Comparison of ENCODE assay signal across 1 cellular context in the genomic region with DNA sequence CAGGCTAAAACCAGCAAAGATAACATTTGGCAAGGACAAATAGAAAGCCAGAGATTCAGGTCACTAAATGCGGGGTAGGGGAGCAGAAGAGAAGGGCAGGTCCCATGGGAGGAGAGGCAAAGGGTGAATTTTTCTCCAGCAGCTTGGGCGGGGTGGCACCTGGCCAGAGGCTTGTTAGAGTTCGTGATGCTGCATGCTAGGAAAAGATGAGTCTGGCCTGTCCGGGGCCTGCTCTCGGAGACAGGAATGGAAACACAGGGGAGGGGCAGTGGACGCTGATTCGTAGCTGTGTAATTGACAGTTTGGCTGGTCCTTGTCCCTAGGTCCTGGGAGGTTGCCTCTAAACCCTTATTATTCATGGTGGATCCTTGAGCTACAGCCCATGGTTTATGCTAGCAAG.
TF ChIP-seq lines count a peak whose summit lies in the region.

No MANE protein-coding gene starts in this region.

TF ChIP-seq in liver, 16 proteins besides CTCF, POLR2A, EP300 and RAD21 (continued from another document):
- TF ChIP-seq, protein P1, sequence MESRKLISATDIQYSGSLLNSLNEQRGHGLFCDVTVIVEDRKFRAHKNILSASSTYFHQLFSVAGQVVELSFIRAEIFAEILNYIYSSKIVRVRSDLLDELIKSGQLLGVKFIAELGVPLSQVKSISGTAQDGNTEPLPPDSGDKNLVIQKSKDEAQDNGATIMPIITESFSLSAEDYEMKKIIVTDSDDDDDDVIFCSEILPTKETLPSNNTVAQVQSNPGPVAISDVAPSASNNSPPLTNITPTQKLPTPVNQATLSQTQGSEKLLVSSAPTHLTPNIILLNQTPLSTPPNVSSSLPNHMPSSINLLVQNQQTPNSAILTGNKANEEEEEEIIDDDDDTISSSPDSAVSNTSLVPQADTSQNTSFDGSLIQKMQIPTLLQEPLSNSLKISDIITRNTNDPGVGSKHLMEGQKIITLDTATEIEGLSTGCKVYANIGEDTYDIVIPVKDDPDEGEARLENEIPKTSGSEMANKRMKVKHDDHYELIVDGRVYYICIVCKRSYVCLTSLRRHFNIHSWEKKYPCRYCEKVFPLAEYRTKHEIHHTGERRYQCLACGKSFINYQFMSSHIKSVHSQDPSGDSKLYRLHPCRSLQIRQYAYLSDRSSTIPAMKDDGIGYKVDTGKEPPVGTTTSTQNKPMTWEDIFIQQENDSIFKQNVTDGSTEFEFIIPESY (IDR thresholded peaks at IDR 0.05) = no peak
- TF ChIP-seq JUND (IDR thresholded peaks at IDR 0.05) (peak in 1 of 2 donors; percentile 21), SP1 (IDR thresholded peaks at IDR 0.05) (no peak), FOXA1 (IDR thresholded peaks at IDR 0.05) (no peak)
